In genomic region chr3:149332781-149333517, GRCh38 we compare ENCODE assay signal across 16 cellular contexts. TPM values are rescaled to one million over a fixed set of nuclear protein-coding genes. Genes with fewer than 3 reads are reported as not detected.
A peak's percentile ranks its signal among the peaks of the same experiment; 100 is the strongest.
DNase-seq lines count a peak whose midpoint lies in the region; ATAC-seq and TF ChIP-seq lines count a peak whose summit lies in the region.
"Had no signal": no experiment of that assay in that cellular context is flagged by ENCODE, and none has a peak within 500 bp of the region (broad histone marks: within the 10 kb centered on the region; RNA-seq: fewer than 3 reads in every experiment).

No MANE protein-coding gene starts in this region.

- ATAC-seq in left cardiac atrium: no peak
- ATAC-seq in upper lobe of right lung: no peak
- ATAC-seq in HG02798 (IDR thresholded peaks at IDR 0.05; ENCODE audit: poor library complexity, unreplicated experiment): no peak

- DNase-seq in left ventricle myocardium inferior (no peak), left cardiac atrium (no peak), choroid plexus epithelial cell (ENCODE audit: low read depth) (peak; percentile 30), lung microvascular endothelial cell (ENCODE audit: low read depth in 2 of 2) (peak; percentile 21 to 71), upper lobe of right lung (no peak), NCI-H446 (lab: John Stamatoyannopoulos, UW) (no peak)
- DNase-seq in activated naive CD4-positive, alpha-beta T cell treated with anti-CD3 and anti-CD28 coated beads, Interleukin-2, amount 50 U/mL, for 16 hours: no peak
- DNase-seq: activated CD4-positive, alpha-beta T cell treated with anti-CD3 and anti-CD28 coated beads, Interleukin-2, amount 50 U/mL, for 1 hour; DMS79; erythroblast; NCI-H2171; nephron progenitor cell had no signal

- no peaks in the 10 kb centered on the region for H3K9me3 ChIP-seq in left ventricle myocardium inferior (replicated peaks)
- H3K9me3 ChIP-seq in upper lobe of right lung: no peaks in the 10 kb centered on the region
- H3K9me3 ChIP-seq: HAP-1 had no signal

- H3K27me3 ChIP-seq in left ventricle myocardium inferior (ENCODE audit: low read depth): no peaks in the 10 kb centered on the region
- H3K27me3 ChIP-seq in upper lobe of right lung: no peaks in the 10 kb centered on the region

- intact Hi-C loops in left ventricle myocardium inferior (cut with micrococcal nuclease) (no loop called here), left cardiac atrium (cut with DNase I) (no loop called here), upper lobe of right lung (cut with DNase I) (no loop called here)

- TF ChIP-seq CTCF in left ventricle myocardium inferior (IDR thresholded peaks at IDR 0.05; ENCODE audit: borderline replicate concordance) (no peak), choroid plexus epithelial cell (conservative IDR thresholded peaks at IDR 0.05; ENCODE audit: low read depth, low read length) (no peak), upper lobe of right lung (IDR thresholded peaks at IDR 0.05) (no peak)

- H3K27ac ChIP-seq in left ventricle myocardium inferior (replicated peaks) (peak overlapping the region; percentile 85), upper lobe of right lung (peak overlapping the region; percentile 62)

- H3K36me3 ChIP-seq in left ventricle myocardium inferior (no peaks in the 10 kb centered on the region), upper lobe of right lung (no peaks in the 10 kb centered on the region)
- H3K36me3 ChIP-seq: HAP-1 had no signal

- H3K4me3 ChIP-seq in left ventricle myocardium inferior (peak overlapping the region; percentile 61), choroid plexus epithelial cell (ENCODE audit: low read depth, low read length) (no peak overlapping the region), upper lobe of right lung (peak overlapping the region; percentile 21)
- H3K4me3 ChIP-seq: HAP-1 had no signal

- peaks cover 26% of the 10 kb centered on the region for H3K4me1 ChIP-seq in left ventricle myocardium inferior
- H3K4me1 ChIP-seq in upper lobe of right lung: peaks cover 11% of the 10 kb centered on the region

RNA-seq across cellular contexts. Expression of gene TM4SF18, which starts 0.5 kb away (rescaled TPM):
- 11.2 TPM for total RNA-seq in left ventricle myocardium inferior
- 10 to 100 TPM; 12.5 to 13.2 TPM for total RNA-seq in left cardiac atrium
- 150 and 273 TPM in 2 replicates for total RNA-seq in lung microvascular endothelial cell
- total RNA-seq in upper lobe of right lung: 13.4 TPM
- total RNA-seq: activated T-helper 2 cell treated with anti-CD3 and anti-CD28 coated beads, Interferon-gamma antibody, Interleukin-2, Interleukin-4, amounts not matched to agents 10 μg/mL and 5 μg/mL and 100 μg/mL, durations not matched to agents 14 hours and 24 hours and 36 hours; T-helper 1 cell treated with Interleukin-12 subunit alpha and Interleukin-12 subunit beta and Interleukin-4 antibody, amounts not matched to agents 30 ng/mL and 1 ng/mL, for 36 hours had no signal

RNA-seq across cellular contexts. Expression of gene TM4SF1, which starts 44.5 kb away (rescaled TPM):
- total RNA-seq in left ventricle myocardium inferior (103 TPM), left cardiac atrium (100 to 1,000 TPM; 125 to 194 TPM), lung microvascular endothelial cell (1,181 and 1,820 TPM in 2 replicates), upper lobe of right lung (188 TPM)
- total RNA-seq: activated T-helper 2 cell treated with anti-CD3 and anti-CD28 coated beads, Interferon-gamma antibody, Interleukin-2, Interleukin-4, amounts not matched to agents 10 μg/mL and 5 μg/mL and 100 μg/mL, durations not matched to agents 14 hours and 24 hours and 36 hours had no signal

Comparison
In these comparisons a context has a peak if more than half of its experiments do, and no peak if none do; other contexts are left out.
1. DNase-seq: peak in choroid plexus epithelial cell (single experiment) and lung microvascular endothelial cell (2 of 2); none in left ventricle myocardium inferior (single experiment), left cardiac atrium (single experiment), upper lobe of right lung (single experiment), activated naive CD4-positive, alpha-beta T cell treated with anti-CD3 and anti-CD28 coated beads, Interleukin-2, amount 50 U/mL, for 16 hours (single experiment) and NCI-H446 (0 of 2).
2. RNA of gene TM4SF18, which starts 0.5 kb away (total RNA-seq): 150 to 273 TPM in lung microvascular endothelial cell; 13.4 TPM in upper lobe of right lung (single experiment), 12.5 to 13.2 TPM in left cardiac atrium and 11.2 TPM in left ventricle myocardium inferior (single experiment); every median in the first group is over 10 times any median in the second.